15 cellular contexts compared by ENCODE assay signal in the genomic region with DNA sequence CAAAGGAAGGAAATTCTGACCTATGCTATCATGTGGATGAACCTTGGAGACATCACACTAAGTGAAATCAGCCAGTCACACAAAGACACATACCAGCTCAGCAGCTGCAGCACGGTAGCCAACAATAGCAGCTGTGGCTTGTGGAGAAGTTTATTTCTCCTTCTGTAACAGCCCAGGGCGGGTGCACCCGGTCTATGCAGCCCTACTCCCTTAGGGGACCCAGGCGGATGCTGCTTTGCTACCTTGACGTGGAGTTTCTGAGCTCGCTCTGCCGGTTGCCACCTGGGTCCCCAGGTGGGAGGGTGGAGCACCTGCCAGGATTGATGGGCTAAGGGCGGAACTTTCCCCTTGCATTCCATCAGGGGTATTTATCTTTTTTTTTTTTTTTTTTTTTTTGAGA. TPM values are rescaled to one million over a fixed set of nuclear protein-coding genes. Genes with fewer than 3 reads are reported as not detected.
DNase-seq lines count a peak whose midpoint lies in the region; ATAC-seq and TF ChIP-seq lines count a peak whose summit lies in the region.
"Had no signal": no experiment of that assay in that cellular context is flagged by ENCODE, and none has a peak within 500 bp of the region (broad histone marks: within the 10 kb centered on the region; RNA-seq: fewer than 3 reads in every experiment).

No MANE protein-coding gene starts in this region.

- H3K36me3 ChIP-seq in SU-DHL-6 (ENCODE audit: low read length): no peaks in the 10 kb centered on the region
- H3K36me3 ChIP-seq: brain microvascular endothelial cell had no signal

- H3F3A ChIP-seq in SU-DHL-6 (ENCODE audit: insufficient read depth): peaks cover 6% of the 10 kb centered on the region

- H3K4me3 Mint-ChIP-seq in activated naive CD4-positive, alpha-beta T cell treated with anti-CD3 and anti-CD28 coated beads, Interleukin-2, amount 10 ng/mL, durations not matched to agents 7 days and 5 days: peak overlapping the region; percentile 15
- H3K4me3 Mint-ChIP-seq in type B pancreatic cell: no peak overlapping the region
- H3K4me3 Mint-ChIP-seq: T-helper 2 cell treated with Interferon-gamma antibody and Interleukin-4, amounts not matched to agents 5 μg/mL and 100 μg/mL, for 36 hours had no signal

- H4K20me1 ChIP-seq in SU-DHL-6 (ENCODE audit: low read depth, low read length): no peaks in the 10 kb centered on the region

- H3K9ac ChIP-seq in SU-DHL-6 (ENCODE audit: low read length): no peak overlapping the region

- H3K9me2 ChIP-seq in SU-DHL-6 (replicated peaks; ENCODE audit: insufficient read depth, low read length): no peaks in the 10 kb centered on the region

- H2AFZ ChIP-seq in SU-DHL-6 (ENCODE audit: low read depth, low read length, severe bottlenecking): no peak overlapping the region

- DNase-seq in activated naive CD4-positive, alpha-beta T cell treated with anti-CD3 and anti-CD28 coated beads, Interleukin-2, amount 10 ng/mL, durations not matched to agents 7 days and 5 days: peak; percentile 50
- no peak for DNase-seq in activated naive CD4-positive, alpha-beta T cell treated with Interleukin-2 at 50 U/mL for 16 hours
- DNase-seq in type B pancreatic cell (ENCODE audit: extremely low spot score, unreplicated experiment) (no peak), AG20443 (ENCODE audit: low spot score) (no peak)
- DNase-seq: brain microvascular endothelial cell; hippocampal formation; NCI-H1694; posterior cingulate gyrus; stimulated activated CD4-positive, alpha-beta T cell treated with anti-CD3 and anti-CD28 coated beads, Interleukin-4, amount 100 ng/mL, for 1 hour had no signal

- H3K79me2 ChIP-seq in SU-DHL-6 (ENCODE audit: insufficient read depth, low read length): no peaks in the 10 kb centered on the region

- TF ChIP-seq CTCF in SU-DHL-6 (IDR thresholded peaks at IDR 0.05; ENCODE audit: insufficient read depth, low read length, poor library complexity, severe bottlenecking) (no peak), type B pancreatic cell (conservative IDR thresholded peaks at IDR 0.05) (no peak)

- peaks cover 3% of the 10 kb centered on the region for H3K9me3 Mint-ChIP-seq in activated naive CD4-positive, alpha-beta T cell treated with anti-CD3 and anti-CD28 coated beads, Interleukin-2, amount 10 ng/mL, durations not matched to agents 7 days and 5 days
- H3K9me3 Mint-ChIP-seq in type B pancreatic cell: no peaks in the 10 kb centered on the region
- H3K9me3 Mint-ChIP-seq: T-helper 2 cell treated with Interferon-gamma antibody and Interleukin-4, amounts not matched to agents 5 μg/mL and 100 μg/mL, for 36 hours had no signal

- peak; percentile 29 for ATAC-seq in HG02870 (IDR thresholded peaks at IDR 0.05; ENCODE audit: unreplicated experiment)
- no peak for ATAC-seq in GM18519 (IDR thresholded peaks at IDR 0.05; ENCODE audit: low FRiP score, unreplicated experiment)
- no peak for ATAC-seq in GM21381 (IDR thresholded peaks at IDR 0.05; ENCODE audit: unreplicated experiment)

- H3K27me3 Mint-ChIP-seq in activated naive CD4-positive, alpha-beta T cell treated with anti-CD3 and anti-CD28 coated beads, Interleukin-2, amount 10 ng/mL, durations not matched to agents 7 days and 5 days: peaks cover 12% of the 10 kb centered on the region
- no peaks in the 10 kb centered on the region for H3K27me3 Mint-ChIP-seq in type B pancreatic cell

- CTCF ChIA-PET in activated naive CD4-positive, alpha-beta T cell treated with anti-CD3 and anti-CD28 coated beads, Interleukin-2, amount 10 ng/mL, durations not matched to agents 7 days and 5 days (lab: Charles Lee): interaction anchor here (1.5 to 3.2 kb wide), 2 partner anchors 23 to 25 kb away, joined by 3 to 14 read pairs; no protein-coding TSS in a partner anchor

- peak overlapping the region; percentile 8 for H3K4me3 ChIP-seq in SU-DHL-6 (ENCODE audit: insufficient read depth, low read length, poor library complexity, severe bottlenecking)

- H3K4me1 Mint-ChIP-seq in activated naive CD4-positive, alpha-beta T cell treated with anti-CD3 and anti-CD28 coated beads, Interleukin-2, amount 10 ng/mL, durations not matched to agents 7 days and 5 days: peaks cover 64% of the 10 kb centered on the region
- H3K4me1 Mint-ChIP-seq in type B pancreatic cell (ENCODE audit: unreplicated experiment): peaks cover 19% of the 10 kb centered on the region

- H3K27ac ChIP-seq in SU-DHL-6 (ENCODE audit: low read depth, low read length): peak overlapping the region; percentile 88
- H3K27ac ChIP-seq: brain microvascular endothelial cell had no signal

- peak overlapping the region; percentile 52 for H3K4me2 ChIP-seq in SU-DHL-6 (ENCODE audit: low read depth, low read length, poor library complexity, severe bottlenecking)

- H3K27ac Mint-ChIP-seq in activated naive CD4-positive, alpha-beta T cell treated with anti-CD3 and anti-CD28 coated beads, Interleukin-2, amount 10 ng/mL, durations not matched to agents 7 days and 5 days: peak overlapping the region; percentile 93
- peak overlapping the region; percentile 76 for H3K27ac Mint-ChIP-seq in type B pancreatic cell
- H3K27ac Mint-ChIP-seq: T-helper 2 cell treated with Interferon-gamma antibody and Interleukin-4, amounts not matched to agents 5 μg/mL and 100 μg/mL, for 36 hours had no signal

- H3K36me3 Mint-ChIP-seq in activated naive CD4-positive, alpha-beta T cell treated with anti-CD3 and anti-CD28 coated beads, Interleukin-2, amount 10 ng/mL, durations not matched to agents 7 days and 5 days: no peaks in the 10 kb centered on the region
- H3K36me3 Mint-ChIP-seq in type B pancreatic cell: no peaks in the 10 kb centered on the region

- H3K9me3 ChIP-seq in SU-DHL-6 (ENCODE audit: insufficient read depth, low read length): peaks cover 7% of the 10 kb centered on the region; the same call in 1 of the 2 replicates

- no peaks in the 10 kb centered on the region for H3K27me3 ChIP-seq in SU-DHL-6 (ENCODE audit: low read length)

RNA-seq across cellular contexts. Expression of gene TMEM235, which starts 45.1 kb away (rescaled TPM):
- total RNA-seq in type B pancreatic cell (ENCODE audit: low replicate concordance): 0.43 TPM in 1 of 2 replicates, not detected in the other
- total RNA-seq: G401 had no signal
